8 cellular contexts compared by ENCODE assay signal in genomic region chr1:247171875-247172563, GRCh38. TPM values are rescaled to one million over a fixed set of nuclear protein-coding genes. Genes with fewer than 3 reads are reported as not detected.
DNase-seq lines count a peak whose midpoint lies in the region; ATAC-seq, FAIRE-seq and TF ChIP-seq lines count a peak whose summit lies in the region.
"Not testable (repeated sequence)": the region's sequence is repeated elsewhere in the genome, so short reads cannot be mapped to it uniquely, and the experiment has no call there.

Gene ZNF124 (minus strand): TSS chr1:247172020. CDS start chr1:247171877, 143 bp downstream.

- FAIRE-seq in GM19239 (lab: Jason Lieb, UNC) = peak; percentile 93

- not testable (repeated sequence) for TF ChIP-seq CTCF in body of pancreas (IDR thresholded peaks at IDR 0.05); left ventricle myocardium inferior (IDR thresholded peaks at IDR 0.05; ENCODE audit: borderline replicate concordance)

- H3K9ac ChIP-seq in BLaER1 = not testable (repeated sequence)

- H3K36me3 ChIP-seq in BLaER1 = peaks cover 32% of the 10 kb centered on the region
- H3K36me3 ChIP-seq in SJSA1; body of pancreas (replicated peaks in 1 of 2; ENCODE audit: insufficient read depth in 1 of 2, low read depth in 2 of 2); left ventricle myocardium inferior: not testable (repeated sequence)

- peak within 1 kb of the TSS; percentile 59 for H3K4me2 ChIP-seq in BLaER1

- peaks cover 27% of the 10 kb centered on the region for H3K4me1 ChIP-seq in BLaER1
- not testable (repeated sequence) for H3K4me1 ChIP-seq in SJSA1 (replicated peaks); body of pancreas; left ventricle myocardium inferior

- 20 to 36% methylated on average over 3 to 5 of the region's 28 CpGs for WGBS in body of pancreas, 2 donors

- intact Hi-C loops in body of pancreas (cut with DNase I) = loop anchor here (10.0 kb wide), 1 partner anchor 47 kb away; no protein-coding TSS in a partner anchor
- intact Hi-C loops in left ventricle myocardium inferior (cut with micrococcal nuclease) = not testable (repeated sequence)

- DNase-seq in GM19239 (ENCODE audit: insufficient read length, low spot score); HT1080 (ENCODE audit: low read depth); SJSA1 (ENCODE audit: low read depth in 1 of 2, low spot score in 2 of 2); body of pancreas; left ventricle myocardium inferior: not testable (repeated sequence)
- DNase-seq in pons (ENCODE audit: low spot score) = peak; percentile 52

- not testable (repeated sequence) for TF ChIP-seq POLR2A in body of pancreas (IDR thresholded peaks at IDR 0.05)

- not testable (repeated sequence) for H3K4me3 ChIP-seq in BLaER1, SJSA1, body of pancreas
- H3K4me3 ChIP-seq in left ventricle myocardium inferior = peak within 1 kb of the TSS; percentile 27

- ATAC-seq in HG02763 (IDR thresholded peaks at IDR 0.05; ENCODE audit: unreplicated experiment) = peak; percentile 98
- peak; percentile 98 for ATAC-seq in body of pancreas

- not testable (repeated sequence) for H3K27me3 ChIP-seq in BLaER1; SJSA1 (replicated peaks); body of pancreas; left ventricle myocardium inferior (ENCODE audit: low read depth)

- peaks cover 26% of the 10 kb centered on the region for H3K9me3 ChIP-seq in BLaER1
- H3K9me3 ChIP-seq in SJSA1 (replicated peaks); body of pancreas: not testable (repeated sequence)
- H3K9me3 ChIP-seq in left ventricle myocardium inferior (replicated peaks) = peaks cover 13% of the 10 kb centered on the region

- H4K20me1 ChIP-seq in BLaER1 = peaks cover 25% of the 10 kb centered on the region

- H3K27ac ChIP-seq in BLaER1; SJSA1; left ventricle myocardium inferior (replicated peaks): not testable (repeated sequence)
- peak within 1 kb of the TSS in 1 of 4 donors; percentile 41 for H3K27ac ChIP-seq in body of pancreas

RNA-seq across cellular contexts. Expression of gene ZNF124, which starts in this region (rescaled TPM):
- total RNA-seq in HT1080 (2014; rRNA removed; shearing (Covaris generic)) = 19.6 and 23.6 TPM in 2 replicates
- polyA plus RNA-seq in HT1080 (2015; cell fraction: cytosol; rRNA removed) = 4.3 and 5.0 TPM in 2 replicates
- 5.6 and 6.7 TPM in 2 replicates for polyA plus RNA-seq in HT1080 (2015; cell fraction: nucleus; rRNA removed)
- 17.7 and 28.5 TPM in 2 replicates for total RNA-seq in SJSA1 (2014; rRNA removed; shearing (Covaris generic))
- 10 to 100 TPM; 20.8 to 32.4 TPM for total RNA-seq in body of pancreas
- total RNA-seq in left ventricle myocardium inferior = 7.6 TPM
